In genomic region chr9:20189871-20190270, GRCh38 we compare ENCODE assay signal across 16 cellular contexts.
"Had no signal": no experiment of that assay in that cellular context is flagged by ENCODE, and none has a peak within 500 bp of the region (broad histone marks: within the 10 kb centered on the region; RNA-seq: fewer than 3 reads in every experiment).

No MANE protein-coding gene starts in this region.

- H3K9me3 ChIP-seq: breast epithelium, neutrophil, right atrium auricular region, tibial artery, uterus had no signal

- H3K27ac ChIP-seq: breast epithelium, heart right ventricle, neutrophil, right atrium auricular region, skin epidermis, tibial artery, uterus had no signal

- H3K27ac Mint-ChIP-seq: activated CD4-positive, alpha-beta memory T cell treated with anti-CD3 and anti-CD28 coated beads, Interleukin-2, amount 10 ng/mL, durations not matched to agents 7 days and 5 days; activated naive CD8-positive, alpha-beta T cell treated with anti-CD3 and anti-CD28 coated beads, Interleukin-2, amount 10 ng/mL, durations not matched to agents 7 days and 5 days; activated T-cell treated with anti-CD3 and anti-CD28 coated beads, Interleukin-2, amount 50 U/mL, for 72 hours; mesothelial cell of epicardium had no signal

- H3K4me1 Mint-ChIP-seq: activated CD4-positive, alpha-beta memory T cell treated with anti-CD3 and anti-CD28 coated beads, Interleukin-2, amount 10 ng/mL, durations not matched to agents 7 days and 5 days; mesothelial cell of epicardium had no signal

- H3K4me3 Mint-ChIP-seq: activated CD4-positive, alpha-beta memory T cell treated with anti-CD3 and anti-CD28 coated beads, Interleukin-2, amount 10 ng/mL, durations not matched to agents 7 days and 5 days; activated naive CD8-positive, alpha-beta T cell treated with anti-CD3 and anti-CD28 coated beads, Interleukin-2, amount 10 ng/mL, durations not matched to agents 7 days and 5 days; activated T-cell treated with anti-CD3 and anti-CD28 coated beads, Interleukin-2, amount 50 U/mL, for 72 hours; mesothelial cell of epicardium had no signal

- H3K4me3 ChIP-seq: breast epithelium, dorsolateral prefrontal cortex, heart right ventricle, right atrium auricular region, skin epidermis, tibial artery, uterus had no signal

- H3K4me1 ChIP-seq: breast epithelium, heart right ventricle, right atrium auricular region, tibial artery, uterus had no signal

- DNase-seq: activated CD4-positive, alpha-beta memory T cell treated with anti-CD3 and anti-CD28 coated beads, Interleukin-2, amount 10 ng/mL, durations not matched to agents 7 days and 5 days; activated gamma-delta T cell treated with Interleukin-2 at 50 U/mL for 16 hours; activated naive CD8-positive, alpha-beta T cell treated with anti-CD3 and anti-CD28 coated beads, Interleukin-2, amount 10 ng/mL, durations not matched to agents 7 days and 5 days; activated T-cell treated with anti-CD3 and anti-CD28 coated beads, Interleukin-2, amount 50 U/mL, for 72 hours; anterior cingulate cortex; heart right ventricle; posterior cingulate gyrus; T-helper 9 cell; tibial artery; uterus had no signal

- H3K36me3 Mint-ChIP-seq: mesothelial cell of epicardium had no signal

- H3K27me3 ChIP-seq: breast epithelium, dorsolateral prefrontal cortex, heart right ventricle, neutrophil, right atrium auricular region, tibial artery, uterus had no signal

- H3K36me3 ChIP-seq: breast epithelium, heart right ventricle, neutrophil, right atrium auricular region, tibial artery, uterus had no signal

- ATAC-seq: activated T-cell treated with anti-CD3 and anti-CD28 coated beads, Interleukin-2, amount 50 U/mL, for 72 hours; heart right ventricle had no signal
